Comparison of ENCODE assay signal across 23 cellular contexts in genomic region chr21:25243809-25244208, GRCh38.
DNase-seq lines count a peak whose midpoint lies in the region; TF ChIP-seq lines count a peak whose summit lies in the region.
"Had no signal": no experiment of that assay in that cellular context is flagged by ENCODE, and none has a peak within 500 bp of the region (broad histone marks: within the 10 kb centered on the region; RNA-seq: fewer than 3 reads in every experiment).

No MANE protein-coding gene starts in this region.

- peak overlapping the region; percentile 62 for H3K27ac ChIP-seq in SK-N-MC
- H3K27ac ChIP-seq: BLaER1, PC-9, SJSA1 had no signal

- no peak overlapping the region for H3K4me3 ChIP-seq in AG10803 (ENCODE audit: low read length)
- peak overlapping the region; percentile 65 for H3K4me3 ChIP-seq in SK-N-MC
- H3K4me3 ChIP-seq: BLaER1, HAP-1, PC-9, SJSA1 had no signal

- DNase-seq in AG10803 (ENCODE audit: low read depth): peak; percentile 1
- DNase-seq in NCI-H1694 (lab: John Stamatoyannopoulos, UW): peak; percentile 12
- DNase-seq in SK-N-MC (ENCODE audit: low read depth, low spot score): peak; percentile 62
- peak; percentile 10 for DNase-seq in left kidney (ENCODE audit: low read depth, low spot score)
- DNase-seq in head of caudate nucleus: no peak
- DNase-seq in activated T-cell treated with anti-CD3 and anti-CD28 coated beads, Interleukin-2, amount 50 U/mL, for 1 hour: no peak
- no peak for DNase-seq in cerebellum (ENCODE audit: low spot score)
- DNase-seq: CD4-positive, CD25-positive, alpha-beta regulatory T cell; HFFc6; Kasumi-1; MV-4-11; NCI-H1105; NCI-H146; NCI-H2029 treated with DMSO at 0.1 percent for 48 hours; NCI-H345; NCI-H526; PC-9; Right ventricle myocardium superior; RPMI8226; SW 1271 had no signal

- peaks cover 7% of the 10 kb centered on the region; the same call in 1 of the 2 replicates for H3K9me3 ChIP-seq in SK-N-MC (ENCODE audit: low read depth, low read length)
- H3K9me3 ChIP-seq: BLaER1, HAP-1, SJSA1 had no signal

- intact Hi-C loops in head of caudate nucleus (cut with DNase I): no loop called here

- no peaks in the 10 kb centered on the region for H3K36me3 ChIP-seq in SK-N-MC (ENCODE audit: insufficient read depth, low read length)
- H3K36me3 ChIP-seq: BLaER1, HAP-1, SJSA1 had no signal

- H3K9ac ChIP-seq in SK-N-MC (ENCODE audit: insufficient read length): peak overlapping the region; percentile 8
- H3K9ac ChIP-seq: BLaER1 had no signal

- no peak for TF ChIP-seq CTCF in AG10803 (conservative IDR thresholded peaks at IDR 0.05; ENCODE audit: low read length)

Comparison
In these comparisons a context has a peak if more than half of its experiments do, and no peak if none do; other contexts are left out.
1. DNase-seq: peak in AG10803 (single experiment), NCI-H1694 (single experiment), SK-N-MC (single experiment) and left kidney (single experiment); none in head of caudate nucleus (0 of 42), activated T-cell treated with anti-CD3 and anti-CD28 coated beads, Interleukin-2, amount 50 U/mL, for 1 hour (single experiment) and cerebellum (single experiment).